In genomic region chr13:91167706-91168459, GRCh38 we compare ENCODE assay signal across 19 cellular contexts.
"Had no signal": no experiment of that assay in that cellular context is flagged by ENCODE, and none has a peak within 500 bp of the region (broad histone marks: within the 10 kb centered on the region; RNA-seq: fewer than 3 reads in every experiment).

No MANE protein-coding gene starts in this region.

- DNase-seq: activated B cell treated with CpG ODN at 0.5 μM for 24 hours; activated CD4-positive, alpha-beta T cell treated with anti-CD3 and anti-CD28 coated beads for 48 hours; activated CD8-positive, alpha-beta T cell treated with anti-CD3 and anti-CD28 coated beads for 36 hours; activated effector memory CD4-positive, alpha-beta T cell treated with anti-CD3 and anti-CD28 coated beads, Interleukin-2, amount 50 U/mL, for 16 hours; activated T-cell treated with anti-CD3 and anti-CD28 coated beads, Interleukin-2, amount 50 U/mL, for 48 hours; midbrain; pancreas; stimulated activated CD4-positive, alpha-beta T cell treated with anti-CD3 and anti-CD28 coated beads, Interleukin-12 subunit alpha, Interleukin-12 subunit beta, amount 100 ng/mL, for 4 hours; stimulated activated CD4-positive, alpha-beta T cell treated with anti-CD3 and anti-CD28 coated beads, Interleukin-2, amount 100 ng/mL, for 24 hours; T-helper 2 cell had no signal

- H3K36me3 ChIP-seq: neural progenitor cell, pancreas, tibial nerve had no signal

- ATAC-seq: activated CD8-positive, alpha-beta T cell treated with anti-CD3 and anti-CD28 coated beads for 36 hours; activated naive CD4-positive, alpha-beta T cell treated with anti-CD3 and anti-CD28 coated beads, Interleukin-2, amount 50 U/mL, for 72 hours; left lobe of liver had no signal

- H3K4me3 ChIP-seq: hepatocyte, neural progenitor cell, pancreas, tibial nerve had no signal

- H3K9ac ChIP-seq: neural progenitor cell had no signal

- H3K9me3 ChIP-seq: pancreas, tibial nerve had no signal

- H3K27me3 ChIP-seq: hepatocyte, neural progenitor cell, tibial nerve had no signal

- FAIRE-seq: colon, endometrium, keratinocyte, pancreas, TTC549 had no signal

- H3K79me2 ChIP-seq: hepatocyte had no signal

- H3K27ac ChIP-seq: hepatocyte, neural progenitor cell, pancreas, tibial nerve had no signal

- H3K4me2 ChIP-seq: hepatocyte, neural progenitor cell had no signal

- H2AFZ ChIP-seq: hepatocyte, neural progenitor cell had no signal

- H3K4me1 ChIP-seq: pancreas had no signal
